21 cellular contexts compared by ENCODE assay signal in genomic region chr15:43988900-43989299, GRCh38.
A peak's percentile ranks its signal among the peaks of the same experiment; 100 is the strongest.
DNase-seq lines count a peak whose midpoint lies in the region; ATAC-seq, FAIRE-seq and TF ChIP-seq lines count a peak whose summit lies in the region.
"Had no signal": no experiment of that assay in that cellular context is flagged by ENCODE, and none has a peak within 500 bp of the region (broad histone marks: within the 10 kb centered on the region; RNA-seq: fewer than 3 reads in every experiment).

No MANE protein-coding gene starts in this region.

- H3K4me3 Mint-ChIP-seq in GM23338 (no peak overlapping the region), type B pancreatic cell (no peak overlapping the region)
- H3K4me3 Mint-ChIP-seq: B cell; CD4-positive, alpha-beta T cell; CD8-positive, alpha-beta T cell had no signal

- H2AK5ac ChIP-seq in neuronal stem cell (ENCODE audit: low read depth, low read length), result no peak overlapping the region

- H3K27me3 Mint-ChIP-seq in GM23338 (ENCODE audit: insufficient read depth, low read depth, poor library complexity) (peaks cover 2% of the 10 kb centered on the region), type B pancreatic cell (no peaks in the 10 kb centered on the region)

- H3K9me3 ChIP-seq in neuronal stem cell (replicated peaks in 1 of 2; ENCODE audit: control insufficient read depth in 2 of 2, insufficient read depth in 1 of 2, low read depth in 1 of 2, low read length in 2 of 2), result peaks cover 0 to 2% of the 10 kb centered on the region in 2 donors
- H3K9me3 ChIP-seq: A549, Caco-2 had no signal

- no peak overlapping the region for H4K8ac ChIP-seq in neuronal stem cell (ENCODE audit: low read depth, low read length)

- no peak for TF ChIP-seq CTCF in GM23338 (conservative IDR thresholded peaks at IDR 0.05; ENCODE audit: low read depth in 2 of 2)
- no peak for TF ChIP-seq CTCF in bronchial epithelial cell (IDR thresholded peaks at IDR 0.05; ENCODE audit: insufficient read depth, low read length, severe bottlenecking)
- TF ChIP-seq CTCF in type B pancreatic cell (conservative IDR thresholded peaks at IDR 0.05), result no peak

- no peak overlapping the region for H3K4ac ChIP-seq in neuronal stem cell (ENCODE audit: low read length)

- H3K4me3 ChIP-seq in GM23338 (no peak overlapping the region), bronchial epithelial cell (ENCODE audit: low read depth, low read length) (no peak overlapping the region), neuronal stem cell (ENCODE audit: low read length in 2 of 2) (no peak overlapping the region)
- H3K4me3 ChIP-seq: A549; BLaER1 treated with 17β-estradiol and CSF1 and Interleukin-3, amounts not matched to agents 10 nM and 100 nM had no signal

- no peaks in the 10 kb centered on the region for H3K9me2 ChIP-seq in GM23338 (ENCODE audit: insufficient read depth)

- H3K14ac ChIP-seq in neuronal stem cell (ENCODE audit: low read length), result peak overlapping the region; percentile 98

- H3K4me2 ChIP-seq in GM23338 (no peak overlapping the region), neuronal stem cell (ENCODE audit: insufficient read depth, low read length, poor library complexity, severe bottlenecking) (no peak overlapping the region)
- H3K4me2 ChIP-seq: A549; BLaER1 treated with 17β-estradiol and CSF1 and Interleukin-3, amounts not matched to agents 10 nM and 100 nM had no signal

- peaks cover 2% of the 10 kb centered on the region; the same call in 1 of the 2 replicates for H3K4me1 ChIP-seq in GM23338 (ENCODE audit: insufficient read depth)
- H3K4me1 ChIP-seq in neuronal stem cell (ENCODE audit: control insufficient read depth in 2 of 2, insufficient read depth in 1 of 2, low read depth in 1 of 2, low read length in 2 of 2), result no peaks in the 10 kb centered on the region
- H3K4me1 ChIP-seq: A549, Caco-2 had no signal

- peak; percentile 86 for FAIRE-seq in bronchial epithelial cell (lab: Jason Lieb, UNC)
- FAIRE-seq: A549, D721Med, G401.6, GM19239 had no signal

- WGBS in neuronal stem cell (ENCODE audit: extremely low coverage in 2 of 2, insufficient read length in 2 of 2, insufficient replicate concordance in 1 of 2), 2 donors, result no CpG with 5 or more reads among the region's 13 CpGs

- no peak overlapping the region for H4K91ac ChIP-seq in neuronal stem cell (ENCODE audit: low read depth, low read length, poor library complexity)

- no peak overlapping the region for H3K9ac ChIP-seq in neuronal stem cell (ENCODE audit: low read depth, low read length, poor library complexity)
- H3K9ac ChIP-seq: BLaER1 treated with 17β-estradiol and CSF1 and Interleukin-3, amounts not matched to agents 10 nM and 100 nM had no signal

- H3K9me3 Mint-ChIP-seq in GM23338 (no peaks in the 10 kb centered on the region), type B pancreatic cell (peaks cover 4% of the 10 kb centered on the region)
- H3K9me3 Mint-ChIP-seq: CD4-positive, alpha-beta T cell; CD8-positive, alpha-beta T cell had no signal

- H3K27me3 ChIP-seq in GM23338 (ENCODE audit: insufficient read depth), result no peaks in the 10 kb centered on the region
- H3K27me3 ChIP-seq in bronchial epithelial cell (ENCODE audit: control insufficient read depth, insufficient read depth, low read length), result no peaks in the 10 kb centered on the region
- no peaks in the 10 kb centered on the region for H3K27me3 ChIP-seq in neuronal stem cell (ENCODE audit: control insufficient read depth in 3 of 3, insufficient read depth in 3 of 3, low read depth in 1 of 3, low read length in 3 of 3)
- H3K27me3 ChIP-seq: BLaER1 treated with 17β-estradiol and CSF1 and Interleukin-3, amounts not matched to agents 10 nM and 100 nM had no signal

- H3K36me3 ChIP-seq in GM23338 (ENCODE audit: insufficient read depth) (no peaks in the 10 kb centered on the region), bronchial epithelial cell (ENCODE audit: control insufficient read depth, insufficient read depth, low read length) (no peaks in the 10 kb centered on the region), neuronal stem cell (replicated peaks in 1 of 2; ENCODE audit: control insufficient read depth in 2 of 2, insufficient read depth in 2 of 2, low read length in 2 of 2) (peaks cover 0 to 4% of the 10 kb centered on the region in 2 donors)
- H3K36me3 ChIP-seq: BLaER1 treated with 17β-estradiol and CSF1 and Interleukin-3, amounts not matched to agents 10 nM and 100 nM had no signal

- no peak overlapping the region for H3K18ac ChIP-seq in neuronal stem cell (ENCODE audit: low read length)

- H3K36me3 Mint-ChIP-seq in GM23338 (ENCODE audit: low read depth), result peaks cover 5% of the 10 kb centered on the region; the same call in 2 of the 3 replicates
- H3K36me3 Mint-ChIP-seq in type B pancreatic cell, result no peaks in the 10 kb centered on the region
- H3K36me3 Mint-ChIP-seq: CD8-positive, alpha-beta T cell had no signal

- H3K27ac ChIP-seq in GM23338 (ENCODE audit: low read depth), result no peak overlapping the region
- no peak overlapping the region for H3K27ac ChIP-seq in neuronal stem cell (replicated peaks; ENCODE audit: low read length)
- H3K27ac ChIP-seq: 22Rv1; A549; BLaER1 treated with 17β-estradiol and CSF1 and Interleukin-3, amounts not matched to agents 10 nM and 100 nM; C4-2B had no signal

- H3K79me2 ChIP-seq in GM23338 (replicated peaks; ENCODE audit: insufficient read depth), result no peaks in the 10 kb centered on the region

- H3K27ac Mint-ChIP-seq in GM23338 (0 out of 2 replicates have a peak overlapping the region, but pooled peaks have one; percentile 30), type B pancreatic cell (no peak overlapping the region)
- H3K27ac Mint-ChIP-seq: B cell; CD4-positive, alpha-beta T cell; CD8-positive, alpha-beta T cell had no signal

- no peak overlapping the region for H3K23ac ChIP-seq in neuronal stem cell (ENCODE audit: low read depth, low read length, poor library complexity)

- H3K4me1 Mint-ChIP-seq in GM23338 (peaks cover 6% of the 10 kb centered on the region), type B pancreatic cell (ENCODE audit: unreplicated experiment) (no peaks in the 10 kb centered on the region)

- H3F3A ChIP-seq in GM23338 (replicated peaks; ENCODE audit: low read depth), result no peaks in the 10 kb centered on the region

- peaks cover 4% of the 10 kb centered on the region; the same call in 1 of the 2 replicates for H4K20me1 ChIP-seq in GM23338 (replicated peaks; ENCODE audit: insufficient read depth)
- H4K20me1 ChIP-seq: BLaER1 treated with 17β-estradiol and CSF1 and Interleukin-3, amounts not matched to agents 10 nM and 100 nM had no signal

- peaks cover 5% of the 10 kb centered on the region for H3K79me1 ChIP-seq in neuronal stem cell (ENCODE audit: low read depth, low read length)

- ATAC-seq in GM23338 (no peak), HG03196 (IDR thresholded peaks at IDR 0.05; ENCODE audit: unreplicated experiment) (no peak)
- ATAC-seq: A549; CD8-positive, alpha-beta T cell had no signal

- no peak overlapping the region for H2BK15ac ChIP-seq in neuronal stem cell (ENCODE audit: low read length)

- no peak overlapping the region for H2BK120ac ChIP-seq in neuronal stem cell (ENCODE audit: low read depth, low read length)

- DNase-seq in GM23338 (ENCODE audit: low spot score) (no peak), bronchial epithelial cell (ENCODE audit: low read depth) (no peak), neuronal stem cell (ENCODE audit: low spot score) (no peak), NCI-H2227 treated with DMSO at 0.1 percent for 48 hours (lab: John Stamatoyannopoulos, UW) (no peak), type B pancreatic cell (ENCODE audit: extremely low spot score, unreplicated experiment) (no peak)
- DNase-seq: AML-193; Caco-2; Calu3; CD4-positive, alpha-beta T cell; CD8-positive, alpha-beta T cell; DMS79 treated with DMSO at 0.1 percent for 48 hours; GF-D8 had no signal

- H2AFZ ChIP-seq in GM23338 (no peak overlapping the region), neuronal stem cell (ENCODE audit: low read length) (no peak overlapping the region)

- H2BK5ac ChIP-seq in neuronal stem cell (ENCODE audit: low read length), result peak overlapping the region; percentile 87

- no peak overlapping the region for H2BK12ac ChIP-seq in neuronal stem cell (ENCODE audit: low read length)

TF ChIP-seq in GM23338, 12 proteins besides CTCF, POLR2A, EP300 and RAD21 (continues in another document):
- TF ChIP-seq ZNF331 (CRISPR knock-in tag; IDR thresholded peaks at IDR 0.05; ENCODE audit: low read depth) (no peak), ZNF114 (CRISPR knock-in tag; IDR thresholded peaks at IDR 0.05) (no peak), CREB1 (CRISPR knock-in tag; IDR thresholded peaks at IDR 0.05; ENCODE audit: low read depth) (no peak), STAT1 (IDR thresholded peaks at IDR 0.05; ENCODE audit: unreplicated experiment) (no peak), ETS1 (IDR thresholded peaks at IDR 0.05) (no peak), NANOG (IDR thresholded peaks at IDR 0.05; ENCODE audit: borderline replicate concordance) (no peak), JUNB (IDR thresholded peaks at IDR 0.05; ENCODE audit: unreplicated experiment) (no peak), EZH2 (IDR thresholded peaks at IDR 0.05; ENCODE audit: low read depth, unreplicated experiment) (no peak)
